ENCODE assay signal across 8 cellular contexts in genomic region chr5:180811012-180811622, GRCh38. TPM values are rescaled to one million over a fixed set of nuclear protein-coding genes. Genes with fewer than 3 reads are reported as not detected.
A peak's percentile ranks its signal among the peaks of the same experiment; 100 is the strongest.
DNase-seq lines count a peak whose midpoint lies in the region; ATAC-seq and TF ChIP-seq lines count a peak whose summit lies in the region.

No MANE protein-coding gene starts in this region.

- H3K27me3 ChIP-seq in H7 (ENCODE audit: control insufficient read depth, insufficient read depth, low read length) (no peaks in the 10 kb centered on the region), SJCRH30 (no peaks in the 10 kb centered on the region), gastrocnemius medialis (no peaks in the 10 kb centered on the region)

- no peak for DNase-seq in H7
- no peak for DNase-seq in SJCRH30
- DNase-seq in fibroblast of peridontal ligament (ENCODE audit: extremely low read depth): peak; percentile 41
- DNase-seq in gastrocnemius medialis: no peak
- no peak for DNase-seq in NCI-H1694 (lab: John Stamatoyannopoulos, UW)

- peak in 1 of 2 donors; percentile 0 for ATAC-seq in gastrocnemius medialis
- ATAC-seq in GM21619 (IDR thresholded peaks at IDR 0.05; ENCODE audit: unreplicated experiment): no peak
- no peak for ATAC-seq in GM18867 (IDR thresholded peaks at IDR 0.05; ENCODE audit: unreplicated experiment)
- ATAC-seq in GM19467 (IDR thresholded peaks at IDR 0.05; ENCODE audit: unreplicated experiment): no peak

- no peak for TF ChIP-seq CTCF in gastrocnemius medialis (IDR thresholded peaks at IDR 0.05 in 4 of 5, conservative IDR thresholded peaks at IDR 0.05 in 1 of 5)

- H3K27ac ChIP-seq in SJCRH30: peak overlapping the region; percentile 88
- H3K27ac ChIP-seq in gastrocnemius medialis: peak overlapping the region; percentile 94 to 100 (median 100)

- H3K4me1 ChIP-seq in SJCRH30 (peaks cover 32% of the 10 kb centered on the region), gastrocnemius medialis (peaks cover 42 to 47% of the 10 kb centered on the region in 2 donors)

- H3K9me3 ChIP-seq in SJCRH30 (replicated peaks): no peaks in the 10 kb centered on the region
- H3K9me3 ChIP-seq in gastrocnemius medialis: no peaks in the 10 kb centered on the region

- H3K36me3 ChIP-seq in H7 (replicated peaks; ENCODE audit: control insufficient read depth, insufficient read depth, low read length) (no peaks in the 10 kb centered on the region; the same call in 1 of the 2 replicates), SJCRH30 (no peaks in the 10 kb centered on the region), gastrocnemius medialis (no peaks in the 10 kb centered on the region)

- no peak for TF ChIP-seq POLR2A in gastrocnemius medialis (IDR thresholded peaks at IDR 0.05)

- intact Hi-C loops in gastrocnemius medialis (cut with DNase I; ENCODE audit: low total_unique reads): loop anchor here (2.0 to 5.0 kb wide), 2 partner anchors 20 to 519 kb away; partner anchors contain the start of gene MAPK9

- in situ Hi-C loops in gastrocnemius medialis (cut with MboI; ENCODE audit: low sequenced_read_pairs in 4 of 4): no loop called here

- peak overlapping the region; percentile 65 for H3K4me3 ChIP-seq in H7 (ENCODE audit: insufficient read depth, low read depth, low read length)
- peak overlapping the region; percentile 85 for H3K4me3 ChIP-seq in SJCRH30
- H3K4me3 ChIP-seq in gastrocnemius medialis: peak overlapping the region; percentile 74 to 94 (median 79)

RNA-seq across cellular contexts. Expression of gene MGAT1, which starts 8.5 kb away (rescaled TPM):
- total RNA-seq in H7 (2014; rRNA removed; shearing (Covaris generic)): 76.1 and 77.8 TPM in 2 replicates
- total RNA-seq in SJCRH30 (2014; rRNA removed; shearing (Covaris generic)): 85.6 and 88.5 TPM in 2 replicates
- total RNA-seq in gastrocnemius medialis: 100 to 1,000 TPM; 100 to 138 (median 115) TPM

RNA-seq across cellular contexts. Expression of gene ZFP62, which starts 50.0 kb away (rescaled TPM):
- 20.6 and 31.1 TPM in 2 replicates for total RNA-seq in H7 (2014; rRNA removed; shearing (Covaris generic))
- total RNA-seq in SJCRH30 (2014; rRNA removed; shearing (Covaris generic)): 31.5 and 43.1 TPM in 2 replicates
- 10 to 100 TPM in 2 of 4 donors, 1 to 10 TPM in 2; 8.9 to 14.7 (median 10.2) TPM for total RNA-seq in gastrocnemius medialis
